ENCODE assay signal across 8 cellular contexts in the genomic region with DNA sequence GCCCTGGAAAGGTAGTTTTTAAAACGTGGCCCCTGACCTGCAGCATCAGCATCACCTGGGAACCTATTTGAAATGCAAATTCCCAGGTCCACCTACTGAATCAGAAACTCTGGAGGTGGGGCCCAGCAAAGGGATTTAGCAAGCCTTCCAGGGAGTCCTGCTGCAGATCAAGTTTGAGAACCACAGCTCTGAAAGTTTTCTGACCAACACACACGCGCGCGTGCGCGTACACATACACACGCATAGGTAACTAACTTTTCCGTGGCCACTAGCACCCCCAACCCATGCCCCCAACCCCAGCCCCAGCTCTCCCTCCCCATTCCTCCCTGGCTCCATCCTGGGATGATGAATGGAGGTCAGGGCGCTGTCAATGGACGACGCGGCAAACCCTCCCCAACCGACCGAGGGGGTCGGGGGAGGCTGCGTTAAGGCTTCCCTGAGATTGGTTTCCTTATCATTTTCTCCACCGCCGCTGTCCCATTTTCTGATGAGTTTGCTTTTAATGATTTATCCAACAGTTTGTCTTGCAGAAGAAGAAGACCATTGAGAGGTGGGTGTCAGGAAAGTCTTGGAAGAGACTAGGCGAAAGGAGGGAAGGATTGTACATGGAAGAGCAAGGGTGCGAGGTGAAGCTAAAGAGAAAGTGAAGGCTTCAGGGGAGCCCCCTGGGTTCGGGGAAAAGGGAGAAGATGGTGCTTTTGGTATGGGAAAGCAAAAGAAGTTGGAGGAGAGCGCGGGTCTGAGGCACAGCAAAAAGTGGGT. TPM values are rescaled to one million over a fixed set of nuclear protein-coding genes. Genes with fewer than 3 reads are reported as not detected.
DNase-seq lines count a peak whose midpoint lies in the region; FAIRE-seq and TF ChIP-seq lines count a peak whose summit lies in the region.

No MANE protein-coding gene starts in this region.

- H3F3A ChIP-seq in smooth muscle cell (ENCODE audit: low read depth), result peaks cover 5% of the 10 kb centered on the region

- intact Hi-C loops in ascending aorta (cut with DNase I), result loop anchor here (1.0 to 5.0 kb wide), 4 partner anchors 52 to 1123 kb away; partner anchors contain the start of gene C3orf52

- no peak for FAIRE-seq in D721Med (lab: Jason Lieb, UNC)

- peak overlapping the region; percentile 96 for H2AFZ ChIP-seq in smooth muscle cell (ENCODE audit: low read depth)

- no peaks in the 10 kb centered on the region for H4K20me1 ChIP-seq in smooth muscle cell (ENCODE audit: low read depth)

- no peaks in the 10 kb centered on the region for H3K36me3 ChIP-seq in ascending aorta
- H3K36me3 ChIP-seq in iPS-20b (ENCODE audit: insufficient read depth, low read depth, low read length), result no peaks in the 10 kb centered on the region
- H3K36me3 ChIP-seq in smooth muscle cell (ENCODE audit: low read depth), result no peaks in the 10 kb centered on the region

- H3K4me3 ChIP-seq in HFF-Myc (replicated peaks; ENCODE audit: low read depth, low read length), result peak overlapping the region; percentile 71
- H3K4me3 ChIP-seq in ascending aorta, result peak overlapping the region; percentile 70 to 94
- H3K4me3 ChIP-seq in iPS-20b (ENCODE audit: low read length), result peak overlapping the region; percentile 82
- peak overlapping the region; percentile 89 for H3K4me3 ChIP-seq in smooth muscle cell

- H3K27me3 ChIP-seq in ascending aorta, result no peaks in the 10 kb centered on the region
- peaks cover 29% of the 10 kb centered on the region for H3K27me3 ChIP-seq in iPS-20b (ENCODE audit: insufficient read depth, low read length)
- H3K27me3 ChIP-seq in smooth muscle cell (ENCODE audit: low read depth), result no peaks in the 10 kb centered on the region

- in situ Hi-C loops in ACHN (cut with HindIII; ENCODE audit: low pct_ligation_motif_present, low pct_unique_long_range_greater_than_20kb, low sequenced_read_pairs), result no loop called here

- TF ChIP-seq CTCF in HFF-Myc (IDR thresholded peaks at IDR 0.05; ENCODE audit: low read depth, low read length, missing control alignments), result no peak
- no peak for TF ChIP-seq CTCF in ascending aorta (IDR thresholded peaks at IDR 0.05)
- TF ChIP-seq CTCF in smooth muscle cell (IDR thresholded peaks at IDR 0.05; ENCODE audit: borderline replicate concordance, insufficient read depth, poor library complexity, severe bottlenecking), result no peak
- TF ChIP-seq CTCF in D721Med (IDR thresholded peaks at IDR 0.05; ENCODE audit: insufficient read depth, missing control alignments), result no peak

- DNase-seq in HFF-Myc (ENCODE audit: extremely low read depth, low read depth) (no peak), ascending aorta (ENCODE audit: low spot score in 2 of 2) (no peak), smooth muscle cell (lab: John Stamatoyannopoulos, UW; ENCODE audit: unreplicated experiment) (no peak), NCI-H345 (lab: John Stamatoyannopoulos, UW) (no peak), D721Med (ENCODE audit: insufficient read length, low spot score) (no peak), mucosa of gallbladder (ENCODE audit: low spot score) (no peak), ACHN (no peak)

- peak overlapping the region; percentile 85 to 90 for H3K27ac ChIP-seq in ascending aorta
- no peak overlapping the region for H3K27ac ChIP-seq in iPS-20b (ENCODE audit: low read length)
- H3K27ac ChIP-seq in smooth muscle cell (ENCODE audit: low read depth), result peak overlapping the region; percentile 95

- peak overlapping the region; percentile 69; the same call in 1 of the 2 replicates for H3K9ac ChIP-seq in iPS-20b (ENCODE audit: low read depth, low read length)
- peak overlapping the region; percentile 97 for H3K9ac ChIP-seq in smooth muscle cell (ENCODE audit: low read depth)

- peaks cover 26% of the 10 kb centered on the region for H3K79me2 ChIP-seq in smooth muscle cell (ENCODE audit: low read depth)

- H3K4me1 ChIP-seq in ascending aorta (peaks cover 0 to 4% of the 10 kb centered on the region in 2 donors), iPS-20b (ENCODE audit: insufficient read depth, low read length) (peaks cover 16% of the 10 kb centered on the region; the same call in 1 of the 2 replicates), smooth muscle cell (ENCODE audit: low read depth) (peaks cover 35% of the 10 kb centered on the region)

- peak overlapping the region; percentile 98 for H3K4me2 ChIP-seq in smooth muscle cell

- 3% methylated on average over 24 of the region's 24 CpGs for WGBS in smooth muscle cell (ENCODE audit: low lambda C conversion rate)

- H3K9me3 ChIP-seq in ascending aorta (no peaks in the 10 kb centered on the region), iPS-20b (ENCODE audit: insufficient read depth, low read depth, low read length) (no peaks in the 10 kb centered on the region), smooth muscle cell (replicated peaks; ENCODE audit: low read depth) (no peaks in the 10 kb centered on the region)

RNA-seq across cellular contexts. Expression of gene BOC, which starts 0.6 kb away (rescaled TPM):
- 31.3 TPM for total RNA-seq in ascending aorta
- total RNA-seq in smooth muscle cell, result 16.7 and 19.5 TPM in 2 replicates
- 31.2 and 31.4 TPM in 2 replicates for polyA plus RNA-seq in smooth muscle cell
- total RNA-seq in mucosa of gallbladder, result 20.5 TPM
